In the genomic region with DNA sequence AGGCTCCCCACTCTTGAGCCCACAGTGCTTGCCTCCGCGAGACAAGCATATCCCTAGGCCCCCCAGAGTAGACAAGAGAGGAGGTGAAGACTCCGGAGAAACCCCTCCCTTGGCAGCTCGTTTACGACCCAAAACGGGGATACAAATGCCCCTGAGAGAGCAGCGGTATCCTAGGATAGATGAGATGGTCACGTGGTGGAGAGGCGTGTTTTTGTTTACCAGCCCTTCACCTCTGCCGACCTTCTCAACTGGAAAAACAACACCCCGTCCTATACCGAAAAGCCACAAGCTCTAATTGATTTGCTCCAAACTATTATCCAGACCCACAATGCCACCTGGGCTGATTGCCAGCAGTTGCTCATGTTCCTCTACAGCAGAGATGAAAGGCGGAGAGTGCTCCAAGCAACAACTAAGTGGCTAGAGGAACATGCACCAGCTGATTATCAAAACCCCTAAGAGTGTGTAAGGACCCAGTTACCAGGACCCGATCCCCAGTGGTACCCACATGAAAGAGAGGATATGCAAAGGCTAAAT, we compare ENCODE assay signal across 20 cellular contexts.
DNase-seq lines count a peak whose midpoint lies in the region; ATAC-seq lines count a peak whose summit lies in the region.
"Had no signal": no experiment of that assay in that cellular context is flagged by ENCODE, and none has a peak within 500 bp of the region (broad histone marks: within the 10 kb centered on the region; RNA-seq: fewer than 3 reads in every experiment).

No MANE protein-coding gene starts in this region.

- ATAC-seq in HG03139 (IDR thresholded peaks at IDR 0.05; ENCODE audit: unreplicated experiment), result no peak
- ATAC-seq: left ventricle myocardium superior had no signal

- DNase-seq in DMS79 (lab: John Stamatoyannopoulos, UW), result peak; percentile 97
- peak; percentile 98 for DNase-seq in NCI-H1105 treated with DMSO at 0.1 percent for 48 hours (lab: John Stamatoyannopoulos, UW)
- peak; percentile 11 for DNase-seq in NCI-H345 treated with DMSO at 0.1 percent for 48 hours (lab: John Stamatoyannopoulos, UW; ENCODE audit: unreplicated experiment)
- DNase-seq in mucosa of gallbladder (ENCODE audit: low spot score), result peak; percentile 77
- DNase-seq in activated gamma-delta T cell treated with Interleukin-2 at 50 U/mL for 16 hours, result no peak
- no peak for DNase-seq in superior temporal gyrus (ENCODE audit: extremely low spot score)
- no peak for DNase-seq in RKO (ENCODE audit: low spot score)
- DNase-seq: activated CD4-positive, alpha-beta memory T cell treated with anti-CD3 and anti-CD28 coated beads, Interleukin-2, amount 10 ng/mL, durations not matched to agents 7 days and 5 days; activated CD4-positive, alpha-beta T cell treated with anti-CD3 and anti-CD28 coated beads for 1 hour; activated CD8-positive, alpha-beta memory T cell treated with anti-CD3 and anti-CD28 coated beads, Interleukin-2, amount 50 U/mL, for 48 hours; activated naive CD4-positive, alpha-beta T cell treated with anti-CD3 and anti-CD28 coated beads, Interleukin-2, amount 50 U/mL, for 16 hours; Calu3; colonic mucosa; effector memory CD4-positive, alpha-beta T cell; glutamatergic neuron; left ventricle myocardium superior; naive B cell; NCI-H1436 treated with DMSO at 0.1 percent for 48 hours; tibial artery had no signal

Comparison
In these comparisons a context has a peak if more than half of its experiments do, and no peak if none do; other contexts are left out.
1. DNase-seq: peak in DMS79 (single experiment), NCI-H1105 treated with DMSO at 0.1 percent for 48 hours (single experiment), NCI-H345 treated with DMSO at 0.1 percent for 48 hours (single experiment) and mucosa of gallbladder (single experiment); none in activated gamma-delta T cell treated with Interleukin-2 at 50 U/mL for 16 hours (single experiment), superior temporal gyrus (single experiment) and RKO (single experiment).